30 cellular contexts compared by ENCODE assay signal in genomic region chr10:8499752-8500390, GRCh38.
"Had no signal": no experiment of that assay in that cellular context is flagged by ENCODE, and none has a peak within 500 bp of the region (broad histone marks: within the 10 kb centered on the region; RNA-seq: fewer than 3 reads in every experiment).

No MANE protein-coding gene starts in this region.

- H3K36me3 Mint-ChIP-seq: natural killer cell; neural progenitor cell; stimulated activated memory B cell treated with anti-CD40 and anti-IgM and Interleukin-4, amounts not matched to agents 10 μg/mL and 1 μg/mL and 100 μg/mL, for 72 hours; type B pancreatic cell had no signal

- H3K27me3 ChIP-seq: neural progenitor cell, ovary, right lobe of liver, suprapubic skin, testis, transverse colon, uterus had no signal

- H2AFZ ChIP-seq: neural progenitor cell, parathyroid adenoma had no signal

- DNase-seq: natural killer cell; occipital lobe; ovary; posterior cingulate gyrus; psoas muscle; right cardiac atrium; right lobe of liver; sigmoid colon; small intestine; stimulated activated CD4-positive, alpha-beta T cell treated with anti-CD3 and anti-CD28 coated beads, Interleukin-15, amount 100 ng/mL, for 24 hours; stimulated activated CD4-positive, alpha-beta T cell treated with anti-CD3 and anti-CD28 coated beads, Interleukin-2, amount 100 ng/mL, for 24 hours; stimulated activated CD4-positive, alpha-beta T cell treated with anti-CD3 and anti-CD28 coated beads, Interleukin-2, amount 100 ng/mL, for 48 hours; stimulated activated CD4-positive, alpha-beta T cell treated with anti-CD3 and anti-CD28 coated beads, Interleukin-4, amount 100 ng/mL, for 4 hours; stimulated activated CD8-positive, alpha-beta memory T cell treated with anti-CD3 and anti-CD28 coated beads, Interleukin-4, amount 100 ng/mL, for 48 hours; stimulated activated naive CD4-positive, alpha-beta T cell; stimulated activated naive CD8-positive, alpha-beta T cell treated with anti-CD3 and anti-CD28 coated beads, Interleukin-15, amount 100 ng/mL, for 72 hours; stimulated activated naive CD8-positive, alpha-beta T cell treated with anti-CD3 and anti-CD28 coated beads, Interleukin-15, Interleukin-2, amounts not matched to agents 100 U/mL and 50 U/mL, for 24 hours; substantia nigra; testis; tibial artery; transverse colon; upper lobe of right lung; uterus had no signal

- H3K4me3 ChIP-seq: neural progenitor cell, ovary, psoas muscle, right lobe of liver, sigmoid colon, suprapubic skin, testis, tibial artery, transverse colon, upper lobe of right lung, uterus had no signal

- H3K9ac ChIP-seq: neural progenitor cell, parathyroid adenoma had no signal

- H3K4me2 ChIP-seq: neural progenitor cell had no signal

- H3K36me3 ChIP-seq: neural progenitor cell, ovary, right lobe of liver, sigmoid colon, suprapubic skin, tibial artery, transverse colon, upper lobe of right lung, uterus had no signal

- H3K27ac Mint-ChIP-seq: natural killer cell; nephron; neural progenitor cell; progenitor cell of endocrine pancreas; stimulated activated memory B cell treated with anti-CD40 and anti-IgM and Interleukin-4, amounts not matched to agents 10 μg/mL and 1 μg/mL and 100 μg/mL, for 72 hours; stimulated activated naive CD8-positive, alpha-beta T cell treated with anti-CD3 and anti-CD28 coated beads, Interleukin-15, amount 100 ng/mL, for 72 hours; type B pancreatic cell had no signal

- FAIRE-seq: small intestine had no signal

- H3K4me1 ChIP-seq: parathyroid adenoma, psoas muscle, right lobe of liver, sigmoid colon, suprapubic skin, testis, tibial artery, transverse colon, upper lobe of right lung, uterus had no signal

- H3K9me3 ChIP-seq: ovary, psoas muscle, right lobe of liver, sigmoid colon, suprapubic skin, testis, tibial artery, transverse colon, upper lobe of right lung, uterus had no signal

- H3K4me3 Mint-ChIP-seq: natural killer cell; nephron; neural progenitor cell; stimulated activated memory B cell treated with anti-CD40 and anti-IgM and Interleukin-4, amounts not matched to agents 10 μg/mL and 1 μg/mL and 100 μg/mL, for 72 hours; stimulated activated naive CD8-positive, alpha-beta T cell treated with anti-CD3 and anti-CD28 coated beads, Interleukin-15, amount 100 ng/mL, for 72 hours; type B pancreatic cell had no signal

- H3K79me2 ChIP-seq: parathyroid adenoma had no signal

- H3K9me3 Mint-ChIP-seq: natural killer cell, nephron, neural progenitor cell, type B pancreatic cell had no signal

- ATAC-seq: natural killer cell; psoas muscle; right cardiac atrium; right lobe of liver; stimulated activated memory B cell treated with anti-CD40 and anti-IgM and Interleukin-4, amounts not matched to agents 10 μg/mL and 1 μg/mL and 100 μg/mL, for 72 hours; stimulated activated naive CD8-positive, alpha-beta T cell treated with anti-CD3 and anti-CD28 coated beads, Interleukin-15, amount 100 ng/mL, for 72 hours; upper lobe of right lung had no signal

- H3K27me3 Mint-ChIP-seq: stimulated activated memory B cell treated with anti-CD40 and anti-IgM and Interleukin-4, amounts not matched to agents 10 μg/mL and 1 μg/mL and 100 μg/mL, for 72 hours had no signal

- H3K27ac ChIP-seq: neural progenitor cell, ovary, parathyroid adenoma, psoas muscle, right lobe of liver, sigmoid colon, suprapubic skin, testis, tibial artery, transverse colon, upper lobe of right lung, uterus had no signal

- H3K4me1 Mint-ChIP-seq: natural killer cell; nephron; stimulated activated memory B cell treated with anti-CD40 and anti-IgM and Interleukin-4, amounts not matched to agents 10 μg/mL and 1 μg/mL and 100 μg/mL, for 72 hours had no signal
